ENCODE assay signal across 1 cellular context in the genomic region with DNA sequence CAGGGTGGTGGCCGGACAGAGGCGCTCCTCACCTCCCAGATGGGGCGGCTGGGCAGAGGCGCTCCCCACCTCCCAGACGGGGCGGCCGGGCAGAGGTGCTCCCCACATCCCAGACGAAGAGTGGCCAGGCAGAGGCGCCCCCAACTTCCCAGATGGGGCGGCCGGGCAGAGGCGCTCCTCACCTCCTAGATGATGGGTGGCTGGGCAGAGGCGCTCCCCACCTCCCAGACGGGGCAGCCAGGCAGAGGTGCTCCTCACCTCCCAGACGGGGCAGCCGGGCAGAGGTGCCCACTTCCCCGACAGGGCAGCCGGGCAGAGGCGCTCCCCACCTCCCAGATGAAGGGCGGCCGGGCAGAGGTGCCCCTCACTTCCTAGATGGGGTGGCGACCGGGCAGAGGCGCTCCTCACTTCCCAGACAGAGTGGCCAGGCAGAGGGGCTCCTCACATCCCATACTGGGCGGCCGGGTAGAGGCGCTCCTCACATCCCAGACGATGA. TPM values are rescaled to one million over a fixed set of nuclear protein-coding genes. Genes with fewer than 3 reads are reported as not detected.
"Had no signal": no experiment of that assay in that cellular context is flagged by ENCODE, and none has a peak within 500 bp of the region (broad histone marks: within the 10 kb centered on the region; RNA-seq: fewer than 3 reads in every experiment).

No MANE protein-coding gene starts in this region.

RNA-seq across cellular contexts. Expression of a gene that starts 46.8 kb away (rescaled TPM):
- polyA plus RNA-seq: immature natural killer cell had no signal
